1 cellular context compared by ENCODE assay signal in the genomic region with DNA sequence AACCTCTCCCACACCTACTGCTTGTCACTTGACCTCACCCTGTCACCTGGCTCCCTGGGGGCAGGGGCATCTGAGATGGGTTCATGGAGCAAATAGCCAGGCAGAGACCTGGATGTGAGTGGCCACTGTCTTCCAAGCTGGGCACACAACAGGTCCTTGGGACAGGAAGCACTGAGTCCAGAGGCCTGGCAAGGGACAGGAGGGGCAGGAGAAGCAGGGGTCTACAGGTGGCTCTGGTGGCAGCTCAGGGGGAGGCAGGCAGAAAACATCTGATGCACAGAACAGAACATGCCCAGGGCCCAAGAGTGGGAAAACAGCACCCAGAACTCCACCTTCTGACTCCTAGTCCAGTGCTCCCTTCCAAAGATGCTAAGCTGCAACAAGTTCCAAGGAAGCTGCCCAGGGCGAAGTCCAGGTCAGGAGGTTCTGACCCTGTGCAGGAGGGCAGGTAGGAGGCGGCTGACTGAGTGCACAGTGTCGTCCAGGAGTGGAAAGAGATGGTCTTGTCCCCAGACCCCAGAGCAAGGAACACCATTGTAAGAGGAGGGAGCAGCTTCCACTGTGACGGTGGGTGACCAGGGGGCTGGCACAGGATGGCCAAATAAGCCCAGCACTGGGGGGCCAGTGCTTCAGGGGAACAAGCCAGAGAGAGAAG.
TF ChIP-seq lines count a peak whose summit lies in the region.

No MANE protein-coding gene starts in this region.

TF ChIP-seq in H1, 55 proteins besides CTCF, POLR2A, EP300 and RAD21:
- TF ChIP-seq POLR2AphosphoS5 (IDR thresholded peaks at IDR 0.05; ENCODE audit: low read depth, low read length) = 0 out of 2 replicates have a peak, but pooled peaks have one; percentile 3
- TF ChIP-seq TCF12 (IDR thresholded peaks at IDR 0.05; ENCODE audit: low read depth, low read length) = no peak
